Comparison of ENCODE assay signal across 8 cellular contexts in genomic region chr2:102141915-102142828, GRCh38. TPM values are rescaled to one million over a fixed set of nuclear protein-coding genes. Genes with fewer than 3 reads are reported as not detected.
DNase-seq lines count a peak whose midpoint lies in the region; ATAC-seq and TF ChIP-seq lines count a peak whose summit lies in the region.

Gene IL1R1 (plus strand): TSS chr2:102142746. CDS start chr2:102157725, 14,979 bp downstream.

- no peak for TF ChIP-seq CTCF in A673 (conservative IDR thresholded peaks at IDR 0.05; ENCODE audit: low read depth, low read length)

- DNase-seq in A673 (ENCODE audit: low spot score) (no peak), fibroblast of peridontal ligament (ENCODE audit: extremely low read depth) (peak; percentile 69)
- peak; percentile 36 to 43 for DNase-seq in activated CD4-positive, alpha-beta T cell treated with anti-CD3 and anti-CD28 coated beads, Interleukin-2, amount 50 U/mL, for 48 hours
- DNase-seq in activated CD8-positive, alpha-beta memory T cell treated with anti-CD3 and anti-CD28 coated beads, Interleukin-2, amount 50 U/mL, for 48 hours: no peak

- H3K36me3 ChIP-seq in A673 (ENCODE audit: insufficient read depth, low read length, poor library complexity, severe bottlenecking): no peaks in the 10 kb centered on the region
- peaks cover 0 to 15% of the 10 kb centered on the region in 2 donors for H3K36me3 ChIP-seq in muscle layer of duodenum (ENCODE audit: control insufficient read depth in 1 of 2, insufficient read depth in 2 of 2, low read length in 2 of 2)

- intact Hi-C loops in A673 (cut with micrococcal nuclease; ENCODE audit: unreplicated experiment): no loop called here

- CTCF ChIA-PET in A673 (lab: Charles Lee): interaction anchor here (0.7 kb wide), 1 partner anchor 25 kb away, joined by 5 read pairs; no protein-coding TSS in a partner anchor

- no peaks in the 10 kb centered on the region for H3K4me1 ChIP-seq in A673 (ENCODE audit: insufficient read depth, low read length, poor library complexity, severe bottlenecking)
- no peaks in the 10 kb centered on the region for H3K4me1 ChIP-seq in muscle layer of duodenum (ENCODE audit: control insufficient read depth in 1 of 2, insufficient read depth in 2 of 2, low read length in 2 of 2)

- peaks cover 40% of the 10 kb centered on the region for H3K27me3 ChIP-seq in A673 (replicated peaks; ENCODE audit: insufficient read depth, low read depth, low read length, poor library complexity)
- no peaks in the 10 kb centered on the region for H3K27me3 ChIP-seq in muscle layer of duodenum (ENCODE audit: low read depth, low read length)

- POLR2A ChIA-PET in A673 (lab: Charles Lee; ENCODE audit: low non-redundant PET): no interaction called here

- H3K27ac ChIP-seq in A673 (ENCODE audit: low read depth, low read length, poor library complexity, severe bottlenecking) (no peak within 1 kb of the TSS), muscle layer of duodenum (ENCODE audit: low read length) (peak within 1 kb of the TSS; percentile 93)

- peak; percentile 54 for ATAC-seq in GM19438 (IDR thresholded peaks at IDR 0.05; ENCODE audit: low read depth, unreplicated experiment)
- ATAC-seq in GM21526 (IDR thresholded peaks at IDR 0.05; ENCODE audit: low FRiP score, unreplicated experiment): no peak
- ATAC-seq in HG02840 (IDR thresholded peaks at IDR 0.05; ENCODE audit: low FRiP score, unreplicated experiment): no peak

- no TSS peak for BruUV-seq in A673 (replicated peaks; lab: Mats Ljungman, UMichigan)

- H3K9me3 ChIP-seq in A673 (ENCODE audit: low read depth, low read length, poor library complexity, severe bottlenecking): peaks cover 12% of the 10 kb centered on the region
- peaks cover 10 to 20% of the 10 kb centered on the region in 2 donors for H3K9me3 ChIP-seq in muscle layer of duodenum (ENCODE audit: control insufficient read depth in 1 of 2, low read length in 2 of 2)

- H3K4me3 ChIP-seq in A673 (ENCODE audit: low read depth, low read length, poor library complexity, severe bottlenecking): peak within 1 kb of the TSS; percentile 25
- peak within 1 kb of the TSS; percentile 65 to 86 for H3K4me3 ChIP-seq in muscle layer of duodenum (ENCODE audit: low read depth in 1 of 2, low read length in 2 of 2)

RNA-seq across cellular contexts. Expression of gene IL1R1, which starts in this region (rescaled TPM):
- total RNA-seq in A673 (2021): 0.22 and 0.45 TPM in 2 replicates

Comparison
In these comparisons a context has a peak if more than half of its experiments do, and no peak if none do; other contexts are left out.
1. DNase-seq: peak in activated CD4-positive, alpha-beta T cell treated with anti-CD3 and anti-CD28 coated beads, Interleukin-2, amount 50 U/mL, for 48 hours (2 of 2) and fibroblast of peridontal ligament (single experiment); none in A673 (single experiment) and activated CD8-positive, alpha-beta memory T cell treated with anti-CD3 and anti-CD28 coated beads, Interleukin-2, amount 50 U/mL, for 48 hours (single experiment).